ENCODE assay signal across 8 cellular contexts in the genomic region with DNA sequence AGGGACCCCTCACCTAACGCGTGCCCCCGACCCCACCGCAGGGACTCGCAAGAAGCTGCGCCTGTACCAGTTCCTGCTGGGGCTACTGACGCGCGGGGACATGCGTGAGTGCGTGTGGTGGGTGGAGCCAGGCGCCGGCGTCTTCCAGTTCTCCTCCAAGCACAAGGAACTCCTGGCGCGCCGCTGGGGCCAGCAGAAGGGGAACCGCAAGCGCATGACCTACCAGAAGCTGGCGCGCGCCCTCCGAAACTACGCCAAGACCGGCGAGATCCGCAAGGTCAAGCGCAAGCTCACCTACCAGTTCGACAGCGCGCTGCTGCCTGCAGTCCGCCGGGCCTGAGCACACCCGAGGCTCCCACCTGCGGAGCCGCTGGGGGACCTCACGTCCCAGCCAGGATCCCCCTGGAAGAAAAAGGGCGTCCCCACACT. TPM values are rescaled to one million over a fixed set of nuclear protein-coding genes. Genes with fewer than 3 reads are reported as not detected.
A peak's percentile ranks its signal among the peaks of the same experiment; 100 is the strongest.
DNase-seq lines count a peak whose midpoint lies in the region; ATAC-seq and TF ChIP-seq lines count a peak whose summit lies in the region.

No MANE protein-coding gene starts in this region.

- peaks cover 0 to 30% (median 7%) of the 10 kb centered on the region in 3 donors for H3K4me1 ChIP-seq in gastroesophageal sphincter

- H3K4me1 Mint-ChIP-seq in stimulated activated naive CD8-positive, alpha-beta T cell treated with anti-CD3 and anti-CD28 coated beads, Interleukin-15, amount 100 ng/mL, for 72 hours: peaks cover 39% of the 10 kb centered on the region
- H3K4me1 Mint-ChIP-seq in activated T-helper 17 cell treated with anti-CD3 and anti-CD28 coated beads, Interleukin-2, amount 50 U/mL, for 72 hours: peaks cover 3% of the 10 kb centered on the region

- no peak for ATAC-seq in stimulated activated naive CD8-positive, alpha-beta T cell treated with anti-CD3 and anti-CD28 coated beads, Interleukin-15, Interleukin-2, amounts not matched to agents 100 U/mL and 50 U/mL, for 24 hours
- no peak for ATAC-seq in stimulated activated naive CD8-positive, alpha-beta T cell treated with anti-CD3 and anti-CD28 coated beads, Interleukin-15, amount 100 ng/mL, for 72 hours
- no peak for ATAC-seq in activated T-helper 17 cell treated with anti-CD3 and anti-CD28 coated beads, Interleukin-2, amount 50 U/mL, for 72 hours (replicated peaks)
- peak; percentile 80 for ATAC-seq in gastroesophageal sphincter
- ATAC-seq in HG02763 (IDR thresholded peaks at IDR 0.05; ENCODE audit: unreplicated experiment): no peak

- DNase-seq in stimulated activated naive CD8-positive, alpha-beta T cell treated with anti-CD3 and anti-CD28 coated beads, Interleukin-15, Interleukin-2, amounts not matched to agents 100 U/mL and 50 U/mL, for 24 hours: peak; percentile 44
- DNase-seq in stimulated activated naive CD8-positive, alpha-beta T cell treated with anti-CD3 and anti-CD28 coated beads, Interleukin-15, amount 100 ng/mL, for 72 hours: no peak
- DNase-seq in occipital lobe (lab: John Stamatoyannopoulos, UW) (peak; percentile 47), NCI-H226 (no peak), SHP77 treated with DMSO at 0.1 percent for 48 hours (lab: John Stamatoyannopoulos, UW) (no peak)

- peak overlapping the region in 2 of 4 donors; percentile 43 to 64 for H3K27ac ChIP-seq in gastroesophageal sphincter

- no peaks in the 10 kb centered on the region for H3K9me3 ChIP-seq in gastroesophageal sphincter

- H3K27me3 Mint-ChIP-seq in stimulated activated naive CD8-positive, alpha-beta T cell treated with anti-CD3 and anti-CD28 coated beads, Interleukin-15, amount 100 ng/mL, for 72 hours: peaks cover 41% of the 10 kb centered on the region
- peaks cover 6% of the 10 kb centered on the region for H3K27me3 Mint-ChIP-seq in activated T-helper 17 cell treated with anti-CD3 and anti-CD28 coated beads, Interleukin-2, amount 50 U/mL, for 72 hours

- TF ChIP-seq EP300 in gastroesophageal sphincter (IDR thresholded peaks at IDR 0.05): no peak

- 4% methylated on average over 5 of the region's 38 CpGs; no CpG with 5 or more reads in 1 of the 2 donors for WGBS in gastroesophageal sphincter (ENCODE audit: low coverage in 1 of 2), 2 donors

- TF ChIP-seq POLR2A in gastroesophageal sphincter (IDR thresholded peaks at IDR 0.05): peak; percentile 18 to 19

- peaks cover 51% of the 10 kb centered on the region for H3K27me3 ChIP-seq in gastroesophageal sphincter

- H3K36me3 Mint-ChIP-seq in activated T-helper 17 cell treated with anti-CD3 and anti-CD28 coated beads, Interleukin-2, amount 50 U/mL, for 72 hours (ENCODE audit: low read depth): no peaks in the 10 kb centered on the region

- no peak overlapping the region for H3K27ac Mint-ChIP-seq in stimulated activated naive CD8-positive, alpha-beta T cell treated with anti-CD3 and anti-CD28 coated beads, Interleukin-15, amount 100 ng/mL, for 72 hours
- H3K27ac Mint-ChIP-seq in activated T-helper 17 cell treated with anti-CD3 and anti-CD28 coated beads, Interleukin-2, amount 50 U/mL, for 72 hours: no peak overlapping the region

- no peaks in the 10 kb centered on the region for H3K36me3 ChIP-seq in gastroesophageal sphincter

- H3K4me3 ChIP-seq in gastroesophageal sphincter: peak overlapping the region in 1 of 2 donors; percentile 38

- no peak for TF ChIP-seq CTCF in gastroesophageal sphincter (IDR thresholded peaks at IDR 0.05)

- peak overlapping the region in 1 of 2 donors; percentile 59 for H3K4me3 Mint-ChIP-seq in stimulated activated naive CD8-positive, alpha-beta T cell treated with anti-CD3 and anti-CD28 coated beads, Interleukin-15, amount 100 ng/mL, for 72 hours
- H3K4me3 Mint-ChIP-seq in activated T-helper 17 cell treated with anti-CD3 and anti-CD28 coated beads, Interleukin-2, amount 50 U/mL, for 72 hours: peak overlapping the region; percentile 27

- H3K9me3 Mint-ChIP-seq in stimulated activated naive CD8-positive, alpha-beta T cell treated with anti-CD3 and anti-CD28 coated beads, Interleukin-15, amount 100 ng/mL, for 72 hours: no peaks in the 10 kb centered on the region
- no peaks in the 10 kb centered on the region for H3K9me3 Mint-ChIP-seq in activated T-helper 17 cell treated with anti-CD3 and anti-CD28 coated beads, Interleukin-2, amount 50 U/mL, for 72 hours

RNA-seq across cellular contexts. Expression of a gene that starts 4.7 kb away (rescaled TPM):
- total RNA-seq in activated T-helper 17 cell treated with anti-CD3 and anti-CD28 coated beads, Interleukin-2, amount 50 U/mL, for 72 hours: 1 to 10 TPM in 1 of 2 donors, under 1 TPM in 1; 0.28 to 4.6 TPM
- total RNA-seq in gastroesophageal sphincter: not detected
- not detected for total RNA-seq in occipital lobe

RNA-seq across cellular contexts. Expression of a gene that starts 9.3 kb away (rescaled TPM):
- 1 to 10 TPM; 1.9 to 2.4 TPM for total RNA-seq in activated T-helper 17 cell treated with anti-CD3 and anti-CD28 coated beads, Interleukin-2, amount 50 U/mL, for 72 hours
- total RNA-seq in gastroesophageal sphincter: not detected
- not detected for total RNA-seq in occipital lobe

RNA-seq across cellular contexts. Expression of a gene that starts 43.9 kb away (rescaled TPM):
- total RNA-seq in activated T-helper 17 cell treated with anti-CD3 and anti-CD28 coated beads, Interleukin-2, amount 50 U/mL, for 72 hours: 100 to 1,000 TPM; 146 to 202 TPM
- total RNA-seq in gastroesophageal sphincter (10 to 100 TPM in 2 of 4 donors, 1 to 10 TPM in 2; 7.2 to 13.7 (median 10.3) TPM), occipital lobe (17.5 TPM)

RNA-seq across cellular contexts. Expression of a gene that starts 48.3 kb away (rescaled TPM):
- 10 to 100 TPM; 31.3 to 57.8 TPM for total RNA-seq in activated T-helper 17 cell treated with anti-CD3 and anti-CD28 coated beads, Interleukin-2, amount 50 U/mL, for 72 hours
- 10 to 100 TPM; 55.5 to 75.9 (median 71.5) TPM for total RNA-seq in gastroesophageal sphincter
- total RNA-seq in occipital lobe: 59.0 TPM

RNA-seq across cellular contexts. Expression of a gene that starts 48.6 kb away (rescaled TPM):
- total RNA-seq in activated T-helper 17 cell treated with anti-CD3 and anti-CD28 coated beads, Interleukin-2, amount 50 U/mL, for 72 hours: 1 to 10 TPM in 1 of 2 donors, under 1 TPM in 1; 0.39 to 1.2 TPM
- total RNA-seq in gastroesophageal sphincter (1 to 10 TPM in 1 of 4 donors, under 1 TPM in 1, not detected in 2; 0.78 to 1.7 TPM), occipital lobe (0.62 TPM)

Comparison
In these comparisons a context has a peak if more than half of its experiments do, and no peak if none do; other contexts are left out.
1. DNase-seq: peak in stimulated activated naive CD8-positive, alpha-beta T cell treated with anti-CD3 and anti-CD28 coated beads, Interleukin-15, Interleukin-2, amounts not matched to agents 100 U/mL and 50 U/mL, for 24 hours (single experiment) and occipital lobe (single experiment); none in stimulated activated naive CD8-positive, alpha-beta T cell treated with anti-CD3 and anti-CD28 coated beads, Interleukin-15, amount 100 ng/mL, for 72 hours (0 of 2), NCI-H226 (single experiment) and SHP77 treated with DMSO at 0.1 percent for 48 hours (single experiment).